ENCODE assay signal across 13 cellular contexts in genomic region chr10:12180221-12180974, GRCh38. TPM values are rescaled to one million over a fixed set of nuclear protein-coding genes. Genes with fewer than 3 reads are reported as not detected.
DNase-seq lines count a peak whose midpoint lies in the region; ATAC-seq and TF ChIP-seq lines count a peak whose summit lies in the region.
"Had no signal": no experiment of that assay in that cellular context is flagged by ENCODE, and none has a peak within 500 bp of the region (broad histone marks: within the 10 kb centered on the region; RNA-seq: fewer than 3 reads in every experiment).

No MANE protein-coding gene starts in this region.

- H3K27me3 Mint-ChIP-seq in MCF 10A (ENCODE audit: insufficient read depth, unreplicated experiment), result no peaks in the 10 kb centered on the region
- no peaks in the 10 kb centered on the region for H3K27me3 Mint-ChIP-seq in activated CD8-positive, alpha-beta T cell treated with anti-CD3 and anti-CD28 coated beads, Interleukin-2, amount 10 ng/mL, durations not matched to agents 7 days and 5 days (ENCODE audit: low read depth)
- H3K27me3 Mint-ChIP-seq: progenitor cell of endocrine pancreas had no signal

- H3K4me1 ChIP-seq in breast epithelium, result no peaks in the 10 kb centered on the region
- H3K4me1 ChIP-seq: SJSA1 had no signal

- H3K9me3 ChIP-seq in breast epithelium, result no peaks in the 10 kb centered on the region
- H3K9me3 ChIP-seq: SJSA1, transverse colon had no signal

- H3K27ac Mint-ChIP-seq in MCF 10A (ENCODE audit: low read depth, unreplicated experiment), result peak overlapping the region; percentile 12
- peak overlapping the region; percentile 96 for H3K27ac Mint-ChIP-seq in activated CD8-positive, alpha-beta T cell treated with anti-CD3 and anti-CD28 coated beads, Interleukin-2, amount 10 ng/mL, durations not matched to agents 7 days and 5 days
- H3K27ac Mint-ChIP-seq: progenitor cell of endocrine pancreas had no signal

- H3K4me1 Mint-ChIP-seq in MCF 10A (ENCODE audit: insufficient read depth, unreplicated experiment), result no peaks in the 10 kb centered on the region
- H3K4me1 Mint-ChIP-seq in activated CD8-positive, alpha-beta T cell treated with anti-CD3 and anti-CD28 coated beads, Interleukin-2, amount 10 ng/mL, durations not matched to agents 7 days and 5 days (ENCODE audit: low read depth), result peaks cover 39% of the 10 kb centered on the region

- no peak for DNase-seq in MCF 10A (ENCODE audit: unreplicated experiment)
- DNase-seq in breast epithelium (ENCODE audit: low spot score in 2 of 2), result no peak
- DNase-seq in activated CD8-positive, alpha-beta T cell treated with anti-CD3 and anti-CD28 coated beads, Interleukin-2, amount 10 ng/mL, durations not matched to agents 7 days and 5 days, result no peak
- DNase-seq in iPS DF 19.7 (ENCODE audit: low read depth, low spot score), result peak; percentile 35
- DNase-seq in SIG-M5 treated with dmso at 0.1 percent for 504 hours (lab: John Stamatoyannopoulos, UW; ENCODE audit: unreplicated experiment), result no peak
- DNase-seq in GM19240 (ENCODE audit: insufficient read length, low spot score), result no peak
- DNase-seq: effector CD8-positive, alpha-beta T cell; foreskin melanocyte; transverse colon had no signal

- POLR2A ChIA-PET in MCF 10A (lab: Yijun Ruan, JAX), result interaction anchor here (0.6 to 2.1 kb wide), 5 partner anchors 9 to 50 kb away, joined by 3 to 6 read pairs (median 3); partner anchors contain the start of genes CDC123 and NUDT5
- POLR2A ChIA-PET in activated CD8-positive, alpha-beta T cell treated with anti-CD3 and anti-CD28 coated beads, Interleukin-2, amount 10 ng/mL, durations not matched to agents 7 days and 5 days (lab: Charles Lee), result interaction anchor here (0.5 to 3.1 kb wide), 3 partner anchors 13 to 58 kb away, joined by 3 to 19 read pairs (median 6); partner anchors contain the start of genes CDC123 and NUDT5

- H3K4me3 ChIP-seq in breast epithelium, result no peak overlapping the region
- H3K4me3 ChIP-seq: SJSA1, transverse colon had no signal

- BruUV-seq in MCF 10A (replicated peaks; lab: Mats Ljungman, UMichigan), result no TSS peak

- no peak overlapping the region for H3K27ac ChIP-seq in breast epithelium
- H3K27ac ChIP-seq: SJSA1, transverse colon had no signal

- peaks cover 59% of the 10 kb centered on the region for H3K36me3 Mint-ChIP-seq in MCF 10A (ENCODE audit: insufficient read depth, unreplicated experiment)
- peaks cover 66% of the 10 kb centered on the region for H3K36me3 Mint-ChIP-seq in activated CD8-positive, alpha-beta T cell treated with anti-CD3 and anti-CD28 coated beads, Interleukin-2, amount 10 ng/mL, durations not matched to agents 7 days and 5 days (ENCODE audit: low read depth)

- CTCF ChIA-PET in MCF 10A (lab: Yijun Ruan, JAX), result interaction anchor here (1.1 to 1.7 kb wide), 2 partner anchors 15 to 50 kb away, joined by 3 read pairs; partner anchors contain the start of genes CDC123 and NUDT5
- CTCF ChIA-PET in activated CD8-positive, alpha-beta T cell treated with anti-CD3 and anti-CD28 coated beads, Interleukin-2, amount 10 ng/mL, durations not matched to agents 7 days and 5 days (lab: Charles Lee), result interaction anchor here (0.7 to 2.4 kb wide), 6 partner anchors 10 to 476 kb away, joined by 3 to 8 read pairs (median 4); no protein-coding TSS in a partner anchor

- H3K4me3 Mint-ChIP-seq in MCF 10A (ENCODE audit: unreplicated experiment), result no peak overlapping the region
- H3K4me3 Mint-ChIP-seq in activated CD8-positive, alpha-beta T cell treated with anti-CD3 and anti-CD28 coated beads, Interleukin-2, amount 10 ng/mL, durations not matched to agents 7 days and 5 days, result no peak overlapping the region

- no peak for TF ChIP-seq POLR2A in breast epithelium (IDR thresholded peaks at IDR 0.05)

- no peak for ATAC-seq in activated CD8-positive, alpha-beta T cell treated with anti-CD3 and anti-CD28 coated beads, Interleukin-2, amount 10 ng/mL, durations not matched to agents 7 days and 5 days
- ATAC-seq in HG02885 (IDR thresholded peaks at IDR 0.05; ENCODE audit: poor library complexity, unreplicated experiment) (no peak), HG02759 (IDR thresholded peaks at IDR 0.05; ENCODE audit: unreplicated experiment) (no peak)

- no peaks in the 10 kb centered on the region for H3K27me3 ChIP-seq in breast epithelium
- H3K27me3 ChIP-seq: SJSA1, transverse colon had no signal

- no peaks in the 10 kb centered on the region for H3K9me3 Mint-ChIP-seq in MCF 10A (ENCODE audit: unreplicated experiment)
- H3K9me3 Mint-ChIP-seq in activated CD8-positive, alpha-beta T cell treated with anti-CD3 and anti-CD28 coated beads, Interleukin-2, amount 10 ng/mL, durations not matched to agents 7 days and 5 days (ENCODE audit: insufficient read depth), result no peaks in the 10 kb centered on the region

- intact Hi-C loops in MCF 10A (cut with micrococcal nuclease) (no loop called here), breast epithelium (cut with DNase I; ENCODE audit: low total_unique reads) (no loop called here)

- H3K36me3 ChIP-seq in breast epithelium, result peaks cover 6% of the 10 kb centered on the region

- TF ChIP-seq CTCF in MCF 10A (IDR thresholded peaks at IDR 0.05; ENCODE audit: unreplicated experiment), result no peak
- no peak for TF ChIP-seq CTCF in breast epithelium (IDR thresholded peaks at IDR 0.05)

RNA-seq across cellular contexts. Expression of gene NUDT5, which starts 15.3 kb away (rescaled TPM):
- total RNA-seq in MCF 10A (2022) (77.7 and 84.2 TPM in 2 replicates), breast epithelium (10 to 100 TPM; 44.3 to 54.4 (median 49.3) TPM)
- total RNA-seq in activated CD8-positive, alpha-beta T cell treated with anti-CD3 and anti-CD28 coated beads, Interleukin-2, amount 10 ng/mL, durations not matched to agents 7 days and 5 days, result 10 to 100 TPM; 94.8 to 97.8 TPM

RNA-seq across cellular contexts. Expression of gene CDC123, which starts 15.6 kb away (rescaled TPM):
- total RNA-seq in MCF 10A (2022) (113 and 114 TPM in 2 replicates), breast epithelium (10 to 100 TPM; 61.6 to 87.5 (median 86.7) TPM)
- 100 to 1,000 TPM in 1 of 2 experiments, 10 to 100 TPM in 1; 99.0 to 102 TPM for total RNA-seq in activated CD8-positive, alpha-beta T cell treated with anti-CD3 and anti-CD28 coated beads, Interleukin-2, amount 10 ng/mL, durations not matched to agents 7 days and 5 days

RNA-seq across cellular contexts. Expression of gene SEC61A2, which starts 50.9 kb away (rescaled TPM):
- total RNA-seq in MCF 10A (2022), result 11.4 and 17.4 TPM in 2 replicates
- 10 to 100 TPM in 2 of 3 donors, 1 to 10 TPM in 1; 6.2 to 15.7 (median 10.2) TPM for total RNA-seq in breast epithelium
- total RNA-seq in activated CD8-positive, alpha-beta T cell treated with anti-CD3 and anti-CD28 coated beads, Interleukin-2, amount 10 ng/mL, durations not matched to agents 7 days and 5 days, result 1 to 10 TPM; 9.1 to 9.7 TPM
